1 cellular context compared by ENCODE assay signal in genomic region chr2:7525746-7526145, GRCh38.
TF ChIP-seq lines count a peak whose summit lies in the region.

No MANE protein-coding gene starts in this region.

TF ChIP-seq in SK-N-SH, 30 proteins besides CTCF, POLR2A, EP300 and RAD21 (continued from another document):
- TF ChIP-seq REST (IDR thresholded peaks at IDR 0.05; ENCODE audit: low read depth, low read length) (no peak), FOSL2 (IDR thresholded peaks at IDR 0.05; ENCODE audit: borderline replicate concordance, low read depth) (no peak), USF2 (IDR thresholded peaks at IDR 0.05; ENCODE audit: borderline replicate concordance, low read depth, low read length) (no peak), FOXM1 (IDR thresholded peaks at IDR 0.05; ENCODE audit: low read depth) (no peak)
